Comparison of ENCODE assay signal across 17 cellular contexts in the genomic region with DNA sequence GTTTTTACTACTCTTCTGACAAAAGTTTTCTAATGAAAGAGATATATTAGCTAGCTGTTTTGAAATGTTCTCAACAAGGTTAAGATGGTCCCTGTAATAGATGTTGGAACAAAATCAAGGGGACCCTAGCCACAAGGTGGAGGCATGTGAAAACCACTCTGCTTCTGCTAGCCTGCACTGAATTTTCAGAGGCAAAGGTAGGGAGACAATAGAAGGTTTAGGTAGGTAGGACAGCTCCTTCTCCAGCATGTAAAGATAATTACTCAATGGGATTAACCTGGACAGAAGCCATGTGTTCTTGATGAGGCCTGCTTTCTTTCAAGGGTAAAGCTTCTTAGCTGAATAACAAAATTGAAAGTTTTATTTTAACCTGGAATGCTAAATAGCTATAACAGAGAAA.
"Had no signal": no experiment of that assay in that cellular context is flagged by ENCODE, and none has a peak within 500 bp of the region (broad histone marks: within the 10 kb centered on the region; RNA-seq: fewer than 3 reads in every experiment).

No MANE protein-coding gene starts in this region.

- H3K4me1 ChIP-seq: spleen, tibial artery, upper lobe of left lung, uterus had no signal

- ATAC-seq: left colon; natural killer cell; stimulated activated memory B cell treated with anti-CD40 and anti-IgM and Interleukin-4, amounts not matched to agents 10 μg/mL and 1 μg/mL and 100 μg/mL, for 72 hours had no signal

- H3K27me3 Mint-ChIP-seq: stimulated activated naive CD8-positive, alpha-beta T cell treated with anti-CD3 and anti-CD28 coated beads, Interleukin-15, Interleukin-2, amounts not matched to agents 100 ng/mL and 50 ng/mL, for 24 hours had no signal

- H2AFZ ChIP-seq: hepatocyte had no signal

- H3K4me1 Mint-ChIP-seq: natural killer cell; neural crest cell; stimulated activated memory B cell treated with anti-CD40 and anti-IgM and Interleukin-4, amounts not matched to agents 10 μg/mL and 1 μg/mL and 100 μg/mL, for 72 hours had no signal

- H3K9me3 ChIP-seq: spleen, tibial artery, upper lobe of left lung, uterus had no signal

- H3K27ac Mint-ChIP-seq: natural killer cell; stimulated activated memory B cell treated with anti-CD40 and anti-IgM and Interleukin-4, amounts not matched to agents 10 μg/mL and 1 μg/mL and 100 μg/mL, for 72 hours; stimulated activated naive CD8-positive, alpha-beta T cell treated with anti-CD3 and anti-CD28 coated beads, Interleukin-15, Interleukin-2, amounts not matched to agents 100 ng/mL and 50 ng/mL, for 24 hours had no signal

- H3K27me3 ChIP-seq: foreskin keratinocyte, hepatocyte, spleen, tibial artery, upper lobe of left lung, uterus had no signal

- H3K9me3 Mint-ChIP-seq: natural killer cell; stimulated activated memory B cell treated with anti-CD40 and anti-IgM and Interleukin-4, amounts not matched to agents 10 μg/mL and 1 μg/mL and 100 μg/mL, for 72 hours; stimulated activated naive CD8-positive, alpha-beta T cell treated with anti-CD3 and anti-CD28 coated beads, Interleukin-15, Interleukin-2, amounts not matched to agents 100 ng/mL and 50 ng/mL, for 24 hours had no signal

- H3K4me3 ChIP-seq: hepatocyte, spleen, tibial artery, upper lobe of left lung, uterus had no signal

- H3K4me3 Mint-ChIP-seq: natural killer cell; neural crest cell; stimulated activated memory B cell treated with anti-CD40 and anti-IgM and Interleukin-4, amounts not matched to agents 10 μg/mL and 1 μg/mL and 100 μg/mL, for 72 hours; stimulated activated naive CD8-positive, alpha-beta T cell treated with anti-CD3 and anti-CD28 coated beads, Interleukin-15, Interleukin-2, amounts not matched to agents 100 ng/mL and 50 ng/mL, for 24 hours had no signal

- H3K36me3 ChIP-seq: spleen, tibial artery, upper lobe of left lung, uterus had no signal

- H3K27ac ChIP-seq: hepatocyte, spleen, tibial artery, upper lobe of left lung, uterus had no signal

- H3K36me3 Mint-ChIP-seq: natural killer cell; stimulated activated memory B cell treated with anti-CD40 and anti-IgM and Interleukin-4, amounts not matched to agents 10 μg/mL and 1 μg/mL and 100 μg/mL, for 72 hours had no signal

- DNase-seq: effector memory CD4-positive, alpha-beta T cell; kidney; left colon; natural killer cell; posterior cingulate gyrus; spleen; stimulated activated CD4-positive, alpha-beta T cell treated with anti-CD3 and anti-CD28 coated beads, Interleukin-15, amount 100 ng/mL, for 24 hours; stimulated activated CD4-positive, alpha-beta T cell treated with anti-CD3 and anti-CD28 coated beads, Interleukin-1b, Interleukin-23, amount 100 ng/mL, for 48 hours; stimulated activated CD4-positive, alpha-beta T cell treated with anti-CD3 and anti-CD28 coated beads, Interleukin-4, amount 100 ng/mL, for 24 hours; tibial artery; upper lobe of left lung; uterus had no signal

- H3K4me2 ChIP-seq: hepatocyte had no signal

- H3K79me2 ChIP-seq: hepatocyte had no signal
